31 cellular contexts compared by ENCODE assay signal in genomic region chr4:10025230-10025806, GRCh38.
"Had no signal": no experiment of that assay in that cellular context is flagged by ENCODE, and none has a peak within 500 bp of the region (broad histone marks: within the 10 kb centered on the region; RNA-seq: fewer than 3 reads in every experiment).

No MANE protein-coding gene starts in this region.

- H3K4me3 ChIP-seq: adrenal gland, body of pancreas, dorsolateral prefrontal cortex, esophagus muscularis mucosa, gastrocnemius medialis, heart left ventricle had no signal

- ATAC-seq: activated CD4-positive, CD25-positive, alpha-beta regulatory T cell treated with anti-CD3 and anti-CD28 coated beads, Interleukin-2, amount 50 U/mL, for 24 hours; activated CD8-positive, alpha-beta memory T cell treated with anti-CD3 and anti-CD28 coated beads, Interleukin-2, amount 10 ng/mL, durations not matched to agents 7 days and 5 days; activated CD8-positive, alpha-beta T cell treated with anti-CD3 and anti-CD28 coated beads for 36 hours; activated naive CD8-positive, alpha-beta T cell treated with anti-CD3 and anti-CD28 coated beads, Interleukin-2, amount 50 U/mL, for 24 hours; body of pancreas; foreskin keratinocyte; gastrocnemius medialis; heart left ventricle had no signal

- H3K9me3 Mint-ChIP-seq: activated B cell treated with CpG ODN at 0.5 μM for 24 hours; activated CD8-positive, alpha-beta T cell treated with anti-CD3 and anti-CD28 coated beads for 36 hours; activated naive CD4-positive, alpha-beta T cell treated with anti-CD3 and anti-CD28 coated beads for 36 hours; activated naive CD4-positive, alpha-beta T cell treated with anti-CD3 and anti-CD28 coated beads, Interleukin-2, amount 50 U/mL, for 24 hours; activated naive CD8-positive, alpha-beta T cell treated with anti-CD3 and anti-CD28 coated beads for 36 hours; activated naive CD8-positive, alpha-beta T cell treated with anti-CD3 and anti-CD28 coated beads, Interleukin-2, amount 50 U/mL, for 24 hours; activated T-helper 1 cell treated with anti-CD3 and anti-CD28 coated beads, Interleukin-12 subunit alpha, Interleukin-12 subunit beta, Interleukin-2, Interleukin-4 antibody, amounts not matched to agents 30 ng/mL and 10 ng/mL and 1 ng/mL, durations not matched to agents 14 hours and 24 hours and 36 hours; activated T-helper 2 cell treated with anti-CD3 and anti-CD28 coated beads, Interferon-gamma antibody, Interleukin-2, Interleukin-4, amounts not matched to agents 10 μg/mL and 5 μg/mL and 100 μg/mL, durations not matched to agents 14 hours and 24 hours and 36 hours; T-helper 1 cell treated with Interleukin-12 subunit alpha and Interleukin-12 subunit beta and Interleukin-4 antibody, amounts not matched to agents 30 μg/mL and 1 μg/mL, for 36 hours had no signal

- H3K36me3 Mint-ChIP-seq: activated CD8-positive, alpha-beta memory T cell treated with anti-CD3 and anti-CD28 coated beads, Interleukin-2, amount 10 ng/mL, durations not matched to agents 7 days and 5 days; activated naive CD8-positive, alpha-beta T cell treated with anti-CD3 and anti-CD28 coated beads for 36 hours had no signal

- H3K27me3 ChIP-seq: adrenal gland, body of pancreas, dorsolateral prefrontal cortex, esophagus muscularis mucosa, foreskin keratinocyte, gastrocnemius medialis, heart left ventricle had no signal

- DNase-seq: activated B cell treated with CpG ODN at 0.5 μM for 24 hours; activated CD4-positive, alpha-beta T cell treated with anti-CD3 and anti-CD28 coated beads for 48 hours; activated CD4-positive, alpha-beta T cell treated with anti-CD3 and anti-CD28 coated beads, Interleukin-2, amount 50 U/mL, for 1 hour; activated CD4-positive, alpha-beta T cell treated with anti-CD3 and anti-CD28 coated beads, Interleukin-2, amount 50 U/mL, for 48 hours; activated CD8-positive, alpha-beta memory T cell treated with anti-CD3 and anti-CD28 coated beads, Interleukin-2, amount 10 ng/mL, durations not matched to agents 7 days and 5 days; activated CD8-positive, alpha-beta memory T cell treated with anti-CD3 and anti-CD28 coated beads, Interleukin-2, amount 50 U/mL, for 4 hours; activated CD8-positive, alpha-beta T cell treated with anti-CD3 and anti-CD28 coated beads for 36 hours; activated naive CD4-positive, alpha-beta T cell treated with anti-CD3 and anti-CD28 coated beads for 36 hours; activated naive CD8-positive, alpha-beta T cell treated with anti-CD3 and anti-CD28 coated beads for 36 hours; activated naive CD8-positive, alpha-beta T cell treated with anti-CD3 and anti-CD28 coated beads, Interleukin-2, amount 50 U/mL, for 24 hours; activated T-cell treated with anti-CD3 and anti-CD28 coated beads, Interleukin-2, amount 50 U/mL, for 1 hour; activated T-cell treated with anti-CD3 and anti-CD28 coated beads, Interleukin-2, amount 50 U/mL, for 48 hours; adrenal gland; amygdala; body of pancreas; caudate nucleus; dorsolateral prefrontal cortex; effector memory CD4-positive, alpha-beta T cell; erythroblast; foreskin keratinocyte; gastrocnemius medialis; glutamatergic neuron; heart left ventricle; T-helper 9 cell; WERI-Rb-1 had no signal

- H3K36me3 ChIP-seq: adrenal gland, esophagus muscularis mucosa, gastrocnemius medialis, heart left ventricle, WERI-Rb-1 had no signal

- H3K9me3 ChIP-seq: adrenal gland, body of pancreas, esophagus muscularis mucosa, gastrocnemius medialis, heart left ventricle had no signal

- H3K27ac ChIP-seq: esophagus muscularis mucosa, foreskin keratinocyte, gastrocnemius medialis, WERI-Rb-1 had no signal

- H3K4me3 Mint-ChIP-seq: activated B cell treated with CpG ODN at 0.5 μM for 24 hours; activated CD8-positive, alpha-beta memory T cell treated with anti-CD3 and anti-CD28 coated beads, Interleukin-2, amount 10 ng/mL, durations not matched to agents 7 days and 5 days; activated CD8-positive, alpha-beta T cell treated with anti-CD3 and anti-CD28 coated beads for 36 hours; activated naive CD4-positive, alpha-beta T cell treated with anti-CD3 and anti-CD28 coated beads for 36 hours; activated naive CD4-positive, alpha-beta T cell treated with anti-CD3 and anti-CD28 coated beads, Interleukin-2, amount 50 U/mL, for 24 hours; activated naive CD8-positive, alpha-beta T cell treated with anti-CD3 and anti-CD28 coated beads for 36 hours; activated naive CD8-positive, alpha-beta T cell treated with anti-CD3 and anti-CD28 coated beads, Interleukin-2, amount 50 U/mL, for 24 hours; activated T-helper 1 cell treated with anti-CD3 and anti-CD28 coated beads, Interleukin-12 subunit alpha, Interleukin-12 subunit beta, Interleukin-2, Interleukin-4 antibody, amounts not matched to agents 30 ng/mL and 10 ng/mL and 1 ng/mL, durations not matched to agents 14 hours and 24 hours and 36 hours; T-helper 1 cell treated with Interleukin-12 subunit alpha and Interleukin-12 subunit beta and Interleukin-4 antibody, amounts not matched to agents 30 μg/mL and 1 μg/mL, for 36 hours had no signal

- H3K27ac Mint-ChIP-seq: activated B cell treated with CpG ODN at 0.5 μM for 24 hours; activated CD8-positive, alpha-beta memory T cell treated with anti-CD3 and anti-CD28 coated beads, Interleukin-2, amount 10 ng/mL, durations not matched to agents 7 days and 5 days; activated CD8-positive, alpha-beta T cell treated with anti-CD3 and anti-CD28 coated beads for 36 hours; activated naive CD4-positive, alpha-beta T cell treated with anti-CD3 and anti-CD28 coated beads for 36 hours; activated naive CD4-positive, alpha-beta T cell treated with anti-CD3 and anti-CD28 coated beads, Interleukin-2, amount 50 U/mL, for 24 hours; activated naive CD8-positive, alpha-beta T cell treated with anti-CD3 and anti-CD28 coated beads for 36 hours; activated naive CD8-positive, alpha-beta T cell treated with anti-CD3 and anti-CD28 coated beads, Interleukin-2, amount 50 U/mL, for 24 hours; activated T-helper 1 cell treated with anti-CD3 and anti-CD28 coated beads, Interleukin-12 subunit alpha, Interleukin-12 subunit beta, Interleukin-2, Interleukin-4 antibody, amounts not matched to agents 30 ng/mL and 10 ng/mL and 1 ng/mL, durations not matched to agents 14 hours and 24 hours and 36 hours; activated T-helper 2 cell treated with anti-CD3 and anti-CD28 coated beads, Interferon-gamma antibody, Interleukin-2, Interleukin-4, amounts not matched to agents 10 μg/mL and 5 μg/mL and 100 μg/mL, durations not matched to agents 14 hours and 24 hours and 36 hours; T-helper 1 cell treated with Interleukin-12 subunit alpha and Interleukin-12 subunit beta and Interleukin-4 antibody, amounts not matched to agents 30 μg/mL and 1 μg/mL, for 36 hours had no signal

- H3K27me3 Mint-ChIP-seq: activated naive CD4-positive, alpha-beta T cell treated with anti-CD3 and anti-CD28 coated beads, Interleukin-2, amount 50 U/mL, for 24 hours had no signal

- H3K4me1 Mint-ChIP-seq: activated CD8-positive, alpha-beta memory T cell treated with anti-CD3 and anti-CD28 coated beads, Interleukin-2, amount 10 ng/mL, durations not matched to agents 7 days and 5 days; activated naive CD4-positive, alpha-beta T cell treated with anti-CD3 and anti-CD28 coated beads, Interleukin-2, amount 50 U/mL, for 24 hours; activated naive CD8-positive, alpha-beta T cell treated with anti-CD3 and anti-CD28 coated beads for 36 hours had no signal
